In the genomic region with DNA sequence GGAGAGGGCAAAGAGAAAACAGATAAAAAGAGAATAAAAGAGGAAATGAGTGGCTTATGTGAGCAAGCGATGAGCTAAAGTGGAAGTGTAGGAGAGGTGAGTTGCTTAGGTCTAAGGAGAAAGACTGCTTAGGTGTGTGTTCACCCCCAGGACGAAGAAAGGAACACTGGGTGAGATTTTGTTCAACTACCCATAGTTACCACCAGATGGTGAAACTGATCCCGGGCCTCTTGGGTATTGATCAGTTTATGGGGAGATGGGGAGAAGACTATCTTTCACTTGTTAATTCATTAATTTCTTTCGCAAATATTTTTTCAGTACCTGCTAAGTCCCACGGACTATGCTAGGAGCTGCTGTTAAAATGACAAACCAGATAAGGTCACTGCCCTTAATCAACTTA, we compare ENCODE assay signal across 11 cellular contexts. TPM values are rescaled to one million over a fixed set of nuclear protein-coding genes. Genes with fewer than 3 reads are reported as not detected.
DNase-seq lines count a peak whose midpoint lies in the region; ATAC-seq and TF ChIP-seq lines count a peak whose summit lies in the region.
"Had no signal": no experiment of that assay in that cellular context is flagged by ENCODE, and none has a peak within 500 bp of the region (broad histone marks: within the 10 kb centered on the region; RNA-seq: fewer than 3 reads in every experiment).

No MANE protein-coding gene starts in this region.

- no peak overlapping the region for H3K14ac ChIP-seq in trophoblast cell (ENCODE audit: low read length)

- no peak overlapping the region for H4K8ac ChIP-seq in trophoblast cell (ENCODE audit: low read depth, low read length)

- H3K4me3 Mint-ChIP-seq in T-helper 2 cell treated with Interferon-gamma antibody and Interleukin-4, amounts not matched to agents 5 μg/mL and 100 μg/mL, for 36 hours, result peak overlapping the region; percentile 63
- peak overlapping the region; percentile 49 to 69 (median 64) for H3K4me3 Mint-ChIP-seq in brain

- H3K4me3 ChIP-seq in Loucy (ENCODE audit: low read length, poor library complexity, severe bottlenecking) (peak overlapping the region; percentile 84), trophoblast cell (ENCODE audit: low read depth, low read length) (no peak overlapping the region)

- WGBS in trophoblast cell (ENCODE audit: extremely low coverage, insufficient coverage, insufficient read length), result no CpG with 5 or more reads among the region's 5 CpGs

- no peak overlapping the region for H3K18ac ChIP-seq in trophoblast cell (ENCODE audit: low read length)

- no peak overlapping the region for H4K12ac ChIP-seq in trophoblast cell (ENCODE audit: low read depth, low read length)

- H3K27me3 Mint-ChIP-seq in T-helper 2 cell treated with Interferon-gamma antibody and Interleukin-4, amounts not matched to agents 5 μg/mL and 100 μg/mL, for 36 hours (ENCODE audit: low read depth), result peaks cover 4% of the 10 kb centered on the region
- no peaks in the 10 kb centered on the region for H3K27me3 Mint-ChIP-seq in brain

- H2BK12ac ChIP-seq in trophoblast cell (ENCODE audit: low read length), result no peak overlapping the region

- peaks cover 2% of the 10 kb centered on the region for H3K36me3 Mint-ChIP-seq in T-helper 2 cell treated with Interferon-gamma antibody and Interleukin-4, amounts not matched to agents 5 μg/mL and 100 μg/mL, for 36 hours (ENCODE audit: low read depth)
- peaks cover 10% of the 10 kb centered on the region for H3K36me3 Mint-ChIP-seq in brain
- H3K36me3 Mint-ChIP-seq: WTC11 had no signal

- no peaks in the 10 kb centered on the region for H3K9me3 ChIP-seq in Loucy (ENCODE audit: insufficient read depth, low read depth, low read length)
- H3K9me3 ChIP-seq in trophoblast cell (ENCODE audit: insufficient read depth, low read depth, low read length), result no peaks in the 10 kb centered on the region
- H3K9me3 ChIP-seq: MG63 had no signal

- H3K27ac Mint-ChIP-seq in T-helper 2 cell treated with Interferon-gamma antibody and Interleukin-4, amounts not matched to agents 5 μg/mL and 100 μg/mL, for 36 hours, result peak overlapping the region; percentile 43
- H3K27ac Mint-ChIP-seq in brain, result peak overlapping the region; percentile 14 to 100 (median 99)

- H3K36me3 ChIP-seq in Loucy (ENCODE audit: insufficient read depth, low read length) (no peaks in the 10 kb centered on the region), trophoblast cell (ENCODE audit: control insufficient read depth in 1 of 2, insufficient read depth in 2 of 2, low read length in 2 of 2) (no peaks in the 10 kb centered on the region)
- H3K36me3 ChIP-seq: brain microvascular endothelial cell, MG63 had no signal

- no peak overlapping the region for H4K91ac ChIP-seq in trophoblast cell (ENCODE audit: low read depth, low read length)

- H3K79me1 ChIP-seq in trophoblast cell (ENCODE audit: low read length), result peaks cover 10% of the 10 kb centered on the region

- H3K23ac ChIP-seq in trophoblast cell (ENCODE audit: low read length), result no peak overlapping the region

- H3K9ac ChIP-seq in Loucy (ENCODE audit: low read depth, low read length, poor library complexity, severe bottlenecking), result peak overlapping the region; percentile 93
- H3K9ac ChIP-seq in trophoblast cell (ENCODE audit: low read length), result no peak overlapping the region

- H2BK5ac ChIP-seq in trophoblast cell (ENCODE audit: low read depth, low read length, poor library complexity), result no peak overlapping the region

- no peaks in the 10 kb centered on the region for H3K79me2 ChIP-seq in Loucy (ENCODE audit: insufficient read depth, low read length)
- H3K79me2 ChIP-seq in trophoblast cell (ENCODE audit: control insufficient read depth, insufficient read depth, low read length, poor library complexity), result peaks cover 4% of the 10 kb centered on the region

- H3K4ac ChIP-seq in trophoblast cell (ENCODE audit: low read depth, low read length), result no peak overlapping the region

- peak overlapping the region; percentile 24 for H2BK120ac ChIP-seq in trophoblast cell (ENCODE audit: insufficient read depth, low read length, poor library complexity)

- H3F3A ChIP-seq in Loucy (ENCODE audit: low read depth), result peaks cover 10% of the 10 kb centered on the region; the same call in 1 of the 2 replicates

- H3K9me3 Mint-ChIP-seq in T-helper 2 cell treated with Interferon-gamma antibody and Interleukin-4, amounts not matched to agents 5 μg/mL and 100 μg/mL, for 36 hours, result no peaks in the 10 kb centered on the region
- no peaks in the 10 kb centered on the region for H3K9me3 Mint-ChIP-seq in brain
- H3K9me3 Mint-ChIP-seq: WTC11 had no signal

- no peaks in the 10 kb centered on the region for H3K27me3 ChIP-seq in Loucy (ENCODE audit: insufficient read depth, low read length, poor library complexity, severe bottlenecking)
- no peaks in the 10 kb centered on the region for H3K27me3 ChIP-seq in trophoblast cell (ENCODE audit: insufficient read depth, low read length)
- H3K27me3 ChIP-seq: brain microvascular endothelial cell, MG63 had no signal

- H2AFZ ChIP-seq in Loucy (ENCODE audit: low read length), result no peak overlapping the region
- H2AFZ ChIP-seq in trophoblast cell (ENCODE audit: insufficient read depth, low read length, poor library complexity), result no peak overlapping the region

- DNase-seq in T-helper 2 cell treated with Interferon-gamma antibody and Interleukin-4, amounts not matched to agents 5 μg/mL and 100 μg/mL, for 36 hours (ENCODE audit: low spot score), result no peak
- DNase-seq in T-helper 2 cell (no peak), trophoblast cell (no peak), NCI-H524 treated with DMSO at 0.1 percent for 48 hours (lab: John Stamatoyannopoulos, UW) (no peak), kidney glomerular epithelial cell (lab: John Stamatoyannopoulos, UW) (no peak)
- DNase-seq: brain microvascular endothelial cell, MG63 had no signal

- H3K27ac ChIP-seq in trophoblast cell (ENCODE audit: low read depth, low read length), result no peak overlapping the region

- H4K20me1 ChIP-seq in Loucy (ENCODE audit: insufficient read depth, low read length, poor library complexity, severe bottlenecking), result no peaks in the 10 kb centered on the region

- TF ChIP-seq CTCF in Loucy (conservative IDR thresholded peaks at IDR 0.05; ENCODE audit: low read length) (0 out of 2 replicates have a peak, but pooled peaks have one; percentile 16), brain (conservative IDR thresholded peaks at IDR 0.05) (no peak)

- H3K4me2 ChIP-seq in Loucy (ENCODE audit: low read depth, low read length, poor library complexity, severe bottlenecking) (peak overlapping the region; percentile 95), trophoblast cell (ENCODE audit: low read length) (no peak overlapping the region)

- H3K4me1 ChIP-seq in Loucy (ENCODE audit: insufficient read depth, low read length, poor library complexity, severe bottlenecking) (peaks cover 30% of the 10 kb centered on the region), trophoblast cell (ENCODE audit: control insufficient read depth in 1 of 2, insufficient read depth in 2 of 2, low read length in 2 of 2) (peaks cover 3 to 5% of the 10 kb centered on the region in 2 experiments)

- no peak for ATAC-seq in GM21717 (IDR thresholded peaks at IDR 0.05; ENCODE audit: unreplicated experiment)
- ATAC-seq: WTC11 had no signal

- peaks cover 24% of the 10 kb centered on the region for H3K4me1 Mint-ChIP-seq in T-helper 2 cell treated with Interferon-gamma antibody and Interleukin-4, amounts not matched to agents 5 μg/mL and 100 μg/mL, for 36 hours (ENCODE audit: low read depth)
- peaks cover 83% of the 10 kb centered on the region for H3K4me1 Mint-ChIP-seq in brain

- H3K9me2 ChIP-seq in Loucy (replicated peaks; ENCODE audit: low read depth, low read length), result no peaks in the 10 kb centered on the region

- H2AK5ac ChIP-seq in trophoblast cell (ENCODE audit: low read length), result no peak overlapping the region

RNA-seq across cellular contexts. Expression of a gene that starts 33.9 kb away (rescaled TPM):
- polyA plus RNA-seq in brain (ENCODE audit: insufficient read depth, low read depth, low replicate concordance), result 151 TPM
- 0.94 and 1.3 TPM in 2 replicates for polyA plus RNA-seq in trophoblast cell (2013)
